ENCODE assay signal across 1 cellular context in the genomic region with DNA sequence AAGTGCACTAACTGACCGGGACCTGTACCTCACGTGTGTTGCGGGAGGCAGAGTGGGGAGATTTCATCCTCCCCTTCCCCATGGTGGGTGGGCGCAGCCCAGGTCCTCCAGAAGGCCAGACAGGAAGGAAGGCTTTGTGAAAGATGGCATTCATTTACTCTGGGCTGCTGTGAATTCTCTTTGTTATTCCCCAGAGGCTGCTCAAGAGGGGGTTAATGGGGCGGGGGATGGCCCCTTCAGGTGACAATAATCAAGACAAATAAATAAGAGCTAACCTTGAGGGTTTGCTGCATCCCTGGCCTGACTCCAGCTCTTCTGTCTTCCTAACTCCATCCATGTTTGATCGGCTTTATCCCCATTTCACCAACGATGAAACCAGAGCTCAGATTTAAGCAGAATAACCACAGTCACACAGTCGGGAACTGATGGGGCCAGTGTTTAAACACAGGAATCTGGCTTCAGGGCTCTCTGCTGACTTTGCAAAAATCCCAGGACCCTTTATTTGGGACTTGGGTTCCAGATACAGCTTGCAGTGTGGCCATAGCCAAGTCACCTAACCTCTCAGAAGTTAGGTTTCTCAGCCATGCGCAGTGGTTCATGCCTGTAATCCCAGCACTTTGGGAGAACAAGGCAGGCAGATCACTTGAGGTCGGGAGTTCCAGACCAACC.
TF ChIP-seq lines count a peak whose summit lies in the region.

No MANE protein-coding gene starts in this region.

TF ChIP-seq in H1, 55 proteins besides CTCF, POLR2A, EP300 and RAD21:
- TF ChIP-seq, protein P1, sequence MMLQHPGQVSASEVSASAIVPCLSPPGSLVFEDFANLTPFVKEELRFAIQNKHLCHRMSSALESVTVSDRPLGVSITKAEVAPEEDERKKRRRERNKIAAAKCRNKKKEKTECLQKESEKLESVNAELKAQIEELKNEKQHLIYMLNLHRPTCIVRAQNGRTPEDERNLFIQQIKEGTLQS (IDR thresholded peaks at IDR 0.05; ENCODE audit: insufficient read depth, low read depth, low read length): no peak
- no peak for TF ChIP-seq SIN3A (conservative IDR thresholded peaks at IDR 0.05 in 1 of 2, IDR thresholded peaks at IDR 0.05 in 1 of 2; ENCODE audit: low read depth in 1 of 2, low read length in 2 of 2)
- TF ChIP-seq FOSL1 (IDR thresholded peaks at IDR 0.05; ENCODE audit: insufficient read depth, low read depth, low read length): no peak
- TF ChIP-seq CBX5 (IDR thresholded peaks at IDR 0.05; ENCODE audit: low read depth, low read length): no peak
- no peak for TF ChIP-seq EGR1 (IDR thresholded peaks at IDR 0.05; ENCODE audit: borderline replicate concordance, low read depth, low read length)
- TF ChIP-seq YY1 (IDR thresholded peaks at IDR 0.05; ENCODE audit: low read depth, low read length): peak; percentile 67; the same call in 1 of the 2 replicates
- TF ChIP-seq GTF2F1 (IDR thresholded peaks at IDR 0.05; ENCODE audit: borderline replicate concordance, low read depth, low read length): no peak
- no peak for TF ChIP-seq CTBP2 (IDR thresholded peaks at IDR 0.05; ENCODE audit: borderline replicate concordance, insufficient read depth, insufficient read length, low read length)
- no peak for TF ChIP-seq KDM4A (IDR thresholded peaks at IDR 0.05; ENCODE audit: low read depth, low read length, severe bottlenecking)
- TF ChIP-seq, protein P2, sequence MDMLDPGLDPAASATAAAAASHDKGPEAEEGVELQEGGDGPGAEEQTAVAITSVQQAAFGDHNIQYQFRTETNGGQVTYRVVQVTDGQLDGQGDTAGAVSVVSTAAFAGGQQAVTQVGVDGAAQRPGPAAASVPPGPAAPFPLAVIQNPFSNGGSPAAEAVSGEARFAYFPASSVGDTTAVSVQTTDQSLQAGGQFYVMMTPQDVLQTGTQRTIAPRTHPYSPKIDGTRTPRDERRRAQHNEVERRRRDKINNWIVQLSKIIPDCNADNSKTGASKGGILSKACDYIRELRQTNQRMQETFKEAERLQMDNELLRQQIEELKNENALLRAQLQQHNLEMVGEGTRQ (IDR thresholded peaks at IDR 0.05; ENCODE audit: low read length): no peak
- TF ChIP-seq HDAC2 (IDR thresholded peaks at IDR 0.05; ENCODE audit: borderline replicate concordance in 1 of 2, low read depth in 2 of 2, low read length in 2 of 2): peak; percentile 24 to 80; a peak in 2 of 4 replicates
- no peak for TF ChIP-seq JUND (IDR thresholded peaks at IDR 0.05; ENCODE audit: low read length)
- TF ChIP-seq, protein P3, sequence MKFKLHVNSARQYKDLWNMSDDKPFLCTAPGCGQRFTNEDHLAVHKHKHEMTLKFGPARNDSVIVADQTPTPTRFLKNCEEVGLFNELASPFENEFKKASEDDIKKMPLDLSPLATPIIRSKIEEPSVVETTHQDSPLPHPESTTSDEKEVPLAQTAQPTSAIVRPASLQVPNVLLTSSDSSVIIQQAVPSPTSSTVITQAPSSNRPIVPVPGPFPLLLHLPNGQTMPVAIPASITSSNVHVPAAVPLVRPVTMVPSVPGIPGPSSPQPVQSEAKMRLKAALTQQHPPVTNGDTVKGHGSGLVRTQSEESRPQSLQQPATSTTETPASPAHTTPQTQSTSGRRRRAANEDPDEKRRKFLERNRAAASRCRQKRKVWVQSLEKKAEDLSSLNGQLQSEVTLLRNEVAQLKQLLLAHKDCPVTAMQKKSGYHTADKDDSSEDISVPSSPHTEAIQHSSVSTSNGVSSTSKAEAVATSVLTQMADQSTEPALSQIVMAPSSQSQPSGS (IDR thresholded peaks at IDR 0.05; ENCODE audit: low read length): no peak; the same call in 1 of the 2 replicates
- TF ChIP-seq SP1 (IDR thresholded peaks at IDR 0.05; ENCODE audit: low read depth, low read length): peak; percentile 82
- no peak for TF ChIP-seq HDAC6 (IDR thresholded peaks at IDR 0.05; ENCODE audit: low read depth, low read length)
- TF ChIP-seq JUN (IDR thresholded peaks at IDR 0.05; ENCODE audit: low read depth, low read length): no peak
- TF ChIP-seq RXRA (IDR thresholded peaks at IDR 0.05; ENCODE audit: insufficient read depth, low read depth, low read length): no peak
- TF ChIP-seq TAF1 (IDR thresholded peaks at IDR 0.05; ENCODE audit: low read depth, low read length): 0 out of 2 replicates have a peak, but pooled peaks have one; percentile 59
- TF ChIP-seq NANOG (IDR thresholded peaks at IDR 0.05; ENCODE audit: insufficient read depth, low read depth, low read length, poor library complexity, severe bottlenecking): peak; percentile 89
- peak; percentile 87 for TF ChIP-seq MAFK (IDR thresholded peaks at IDR 0.05; ENCODE audit: low read depth, low read length)
- TF ChIP-seq POLR2AphosphoS5 (IDR thresholded peaks at IDR 0.05; ENCODE audit: low read depth, low read length): peak; percentile 68; the same call in 1 of the 2 replicates
- no peak; the same call in 1 of the 2 replicates for TF ChIP-seq BACH1 (IDR thresholded peaks at IDR 0.05; ENCODE audit: low read length)
- no peak for TF ChIP-seq SP2 (IDR thresholded peaks at IDR 0.05; ENCODE audit: low read length)
- no peak for TF ChIP-seq SIX5 (IDR thresholded peaks at IDR 0.05; ENCODE audit: low read depth, low read length)
- TF ChIP-seq CBX8 (IDR thresholded peaks at IDR 0.05; ENCODE audit: borderline replicate concordance, low read depth, low read length): no peak
- TF ChIP-seq TCF12 (IDR thresholded peaks at IDR 0.05; ENCODE audit: low read depth, low read length): no peak
- TF ChIP-seq SIRT6 (IDR thresholded peaks at IDR 0.05; ENCODE audit: low read length): no peak
TF ChIP-seq in H1: peak in this region for 7.
